In genomic region chr9:72937545-72937944, GRCh38 we compare ENCODE assay signal across 25 cellular contexts. TPM values are rescaled to one million over a fixed set of nuclear protein-coding genes. Genes with fewer than 3 reads are reported as not detected.
"Had no signal": no experiment of that assay in that cellular context is flagged by ENCODE, and none has a peak within 500 bp of the region (broad histone marks: within the 10 kb centered on the region; RNA-seq: fewer than 3 reads in every experiment).

No MANE protein-coding gene starts in this region.

- H3K9me3 ChIP-seq: lower lobe of right lung, thyroid gland, upper lobe of right lung had no signal

- H3K4me1 ChIP-seq: upper lobe of right lung had no signal

- H3K4me3 ChIP-seq: hepatocyte, lower lobe of right lung, neural progenitor cell, thyroid gland, upper lobe of right lung had no signal

- H2AFZ ChIP-seq: hepatocyte, neural progenitor cell had no signal

- H3K4me1 Mint-ChIP-seq: activated naive CD4-positive, alpha-beta T cell treated with anti-CD3 and anti-CD28 coated beads, Interleukin-2, amount 50 U/mL, for 24 hours; naive thymus-derived CD8-positive, alpha-beta T cell had no signal

- H3K27ac ChIP-seq: brain microvascular endothelial cell, hepatocyte, lower lobe of right lung, neural progenitor cell, thyroid gland, upper lobe of right lung had no signal

- H3K27me3 ChIP-seq: brain microvascular endothelial cell, hepatocyte, neural progenitor cell, thyroid gland, upper lobe of right lung had no signal

- H3K36me3 ChIP-seq: brain microvascular endothelial cell, neural progenitor cell, thyroid gland had no signal

- H3K4me3 Mint-ChIP-seq: activated naive CD4-positive, alpha-beta T cell treated with anti-CD3 and anti-CD28 coated beads, Interleukin-2, amount 50 U/mL, for 24 hours; dendritic cell treated with granulocyte-macrophage colony-stimulating factor and Interleukin-4, amounts not matched to agents 40 ng/mL and 50 ng/mL, for 4 days; naive thymus-derived CD8-positive, alpha-beta T cell; neural progenitor cell; stimulated activated naive CD8-positive, alpha-beta T cell treated with anti-CD3 and anti-CD28 coated beads, Interleukin-15, Interleukin-2, amounts not matched to agents 100 ng/mL and 50 ng/mL, for 24 hours had no signal

- H3K4me2 ChIP-seq: hepatocyte had no signal

- H3K9me3 Mint-ChIP-seq: activated naive CD4-positive, alpha-beta T cell treated with anti-CD3 and anti-CD28 coated beads, Interleukin-2, amount 50 U/mL, for 24 hours; naive thymus-derived CD8-positive, alpha-beta T cell; neural progenitor cell; stimulated activated naive CD8-positive, alpha-beta T cell treated with anti-CD3 and anti-CD28 coated beads, Interleukin-15, Interleukin-2, amounts not matched to agents 100 ng/mL and 50 ng/mL, for 24 hours had no signal

- H3K36me3 Mint-ChIP-seq: activated naive CD4-positive, alpha-beta T cell treated with anti-CD3 and anti-CD28 coated beads, Interleukin-2, amount 50 U/mL, for 24 hours; naive thymus-derived CD8-positive, alpha-beta T cell; neural progenitor cell had no signal

- ATAC-seq: lower lobe of right lung; naive thymus-derived CD8-positive, alpha-beta T cell; upper lobe of right lung had no signal

- DNase-seq: activated CD4-positive, alpha-beta T cell treated with anti-CD3 and anti-CD28 coated beads for 1 hour; activated CD4-positive, alpha-beta T cell treated with anti-CD3 and anti-CD28 coated beads, Interleukin-2, amount 50 U/mL, for 1 hour; activated gamma-delta T cell treated with Interleukin-2 at 50 U/mL for 16 hours; activated T-cell treated with anti-CD3 and anti-CD28 coated beads, Interleukin-2, amount 50 U/mL, for 1 hour; anterior cingulate cortex; brain microvascular endothelial cell; caudate nucleus; effector CD4-positive, alpha-beta T cell; erythroblast; foreskin fibroblast; kidney glomerular epithelial cell; lower lobe of right lung; naive thymus-derived CD8-positive, alpha-beta T cell; retina; stimulated activated CD4-positive, alpha-beta T cell treated with anti-CD3 and anti-CD28 coated beads, Interleukin-12 subunit alpha, Interleukin-12 subunit beta, amount 100 ng/mL, for 4 hours; substantia nigra; T-helper 9 cell; thyroid gland; upper lobe of right lung had no signal

- H3K27me3 Mint-ChIP-seq: dendritic cell treated with granulocyte-macrophage colony-stimulating factor and Interleukin-4, amounts not matched to agents 40 ng/mL and 50 ng/mL, for 4 days; stimulated activated naive CD8-positive, alpha-beta T cell treated with anti-CD3 and anti-CD28 coated beads, Interleukin-15, Interleukin-2, amounts not matched to agents 100 ng/mL and 50 ng/mL, for 24 hours had no signal

- H3K27ac Mint-ChIP-seq: activated naive CD4-positive, alpha-beta T cell treated with anti-CD3 and anti-CD28 coated beads, Interleukin-2, amount 50 U/mL, for 24 hours; dendritic cell treated with granulocyte-macrophage colony-stimulating factor and Interleukin-4, amounts not matched to agents 40 ng/mL and 50 ng/mL, for 4 days; neural progenitor cell; stimulated activated naive CD8-positive, alpha-beta T cell treated with anti-CD3 and anti-CD28 coated beads, Interleukin-15, Interleukin-2, amounts not matched to agents 100 ng/mL and 50 ng/mL, for 24 hours had no signal

RNA-seq across cellular contexts. Expression of gene ALDH1A1, which starts 15.3 kb away (rescaled TPM):
- total RNA-seq: T-helper 1 cell treated with Interleukin-12 subunit alpha and Interleukin-12 subunit beta and Interleukin-4 antibody, amounts not matched to agents 30 ng/mL and 1 ng/mL, for 36 hours had no signal
